Comparison of ENCODE assay signal across 17 cellular contexts in the genomic region with DNA sequence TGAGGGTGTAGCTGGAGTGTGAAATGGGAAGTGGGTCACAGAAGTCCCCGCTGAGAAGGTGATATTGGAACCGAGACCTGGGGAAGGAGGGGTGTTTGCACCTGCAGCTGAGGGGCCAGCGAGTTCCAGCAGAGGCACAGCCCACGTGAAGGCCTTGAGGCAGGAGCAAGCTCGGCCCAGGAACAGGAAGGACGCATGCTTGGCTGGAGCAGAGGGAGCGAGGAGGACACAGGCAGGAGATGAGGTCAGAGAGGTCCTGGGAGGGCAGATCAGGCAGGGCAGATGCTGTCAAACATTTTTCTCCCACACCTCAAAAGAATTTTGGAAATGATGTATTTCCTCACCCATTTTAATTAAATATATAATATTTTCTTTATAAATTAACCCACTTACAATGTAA.
"Had no signal": no experiment of that assay in that cellular context is flagged by ENCODE, and none has a peak within 500 bp of the region (broad histone marks: within the 10 kb centered on the region; RNA-seq: fewer than 3 reads in every experiment).

No MANE protein-coding gene starts in this region.

- H3K4me1 ChIP-seq: psoas muscle, stomach, tibial artery had no signal

- H3K9me3 ChIP-seq: psoas muscle, tibial artery had no signal

- H3K27ac ChIP-seq: coronary artery, left ventricle myocardium inferior, neutrophil, psoas muscle, stomach, tibial artery had no signal

- H3K27me3 ChIP-seq: dorsolateral prefrontal cortex, neutrophil, stomach, tibial artery had no signal

- DNase-seq: dorsolateral prefrontal cortex; effector CD8-positive, alpha-beta T cell; foreskin melanocyte; islet precursor cell; left ventricle myocardium inferior; mesendoderm; naive thymus-derived CD4-positive, alpha-beta T cell; psoas muscle; retina; stimulated activated CD4-positive, alpha-beta T cell treated with anti-CD3 and anti-CD28 coated beads, Interleukin-2, amount 100 ng/mL, for 24 hours; stimulated activated CD4-positive, alpha-beta T cell treated with anti-CD3 and anti-CD28 coated beads, Interleukin-4, amount 100 ng/mL, for 4 hours; stimulated activated naive CD4-positive, alpha-beta T cell; stomach; tibial artery had no signal

- ATAC-seq: naive thymus-derived CD4-positive, alpha-beta T cell; sciatic nerve had no signal

- H3K4me3 ChIP-seq: coronary artery, dorsolateral prefrontal cortex, left ventricle myocardium inferior, psoas muscle, stomach, tibial artery had no signal

- H3K36me3 ChIP-seq: neutrophil had no signal
